Comparison of ENCODE assay signal across 1 cellular context in genomic region chr6:143276436-143276835, GRCh38.
TF ChIP-seq lines count a peak whose summit lies in the region.

No MANE protein-coding gene starts in this region.

TF ChIP-seq in GM23338, 12 proteins besides CTCF, POLR2A, EP300 and RAD21 (continued from another document):
- TF ChIP-seq, protein P1, sequence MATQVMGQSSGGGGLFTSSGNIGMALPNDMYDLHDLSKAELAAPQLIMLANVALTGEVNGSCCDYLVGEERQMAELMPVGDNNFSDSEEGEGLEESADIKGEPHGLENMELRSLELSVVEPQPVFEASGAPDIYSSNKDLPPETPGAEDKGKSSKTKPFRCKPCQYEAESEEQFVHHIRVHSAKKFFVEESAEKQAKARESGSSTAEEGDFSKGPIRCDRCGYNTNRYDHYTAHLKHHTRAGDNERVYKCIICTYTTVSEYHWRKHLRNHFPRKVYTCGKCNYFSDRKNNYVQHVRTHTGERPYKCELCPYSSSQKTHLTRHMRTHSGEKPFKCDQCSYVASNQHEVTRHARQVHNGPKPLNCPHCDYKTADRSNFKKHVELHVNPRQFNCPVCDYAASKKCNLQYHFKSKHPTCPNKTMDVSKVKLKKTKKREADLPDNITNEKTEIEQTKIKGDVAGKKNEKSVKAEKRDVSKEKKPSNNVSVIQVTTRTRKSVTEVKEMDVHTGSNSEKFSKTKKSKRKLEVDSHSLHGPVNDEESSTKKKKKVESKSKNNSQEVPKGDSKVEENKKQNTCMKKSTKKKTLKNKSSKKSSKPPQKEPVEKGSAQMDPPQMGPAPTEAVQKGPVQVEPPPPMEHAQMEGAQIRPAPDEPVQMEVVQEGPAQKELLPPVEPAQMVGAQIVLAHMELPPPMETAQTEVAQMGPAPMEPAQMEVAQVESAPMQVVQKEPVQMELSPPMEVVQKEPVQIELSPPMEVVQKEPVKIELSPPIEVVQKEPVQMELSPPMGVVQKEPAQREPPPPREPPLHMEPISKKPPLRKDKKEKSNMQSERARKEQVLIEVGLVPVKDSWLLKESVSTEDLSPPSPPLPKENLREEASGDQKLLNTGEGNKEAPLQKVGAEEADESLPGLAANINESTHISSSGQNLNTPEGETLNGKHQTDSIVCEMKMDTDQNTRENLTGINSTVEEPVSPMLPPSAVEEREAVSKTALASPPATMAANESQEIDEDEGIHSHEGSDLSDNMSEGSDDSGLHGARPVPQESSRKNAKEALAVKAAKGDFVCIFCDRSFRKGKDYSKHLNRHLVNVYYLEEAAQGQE (IDR thresholded peaks at IDR 0.05; ENCODE audit: unreplicated experiment): no peak
- TF ChIP-seq EZH2 (IDR thresholded peaks at IDR 0.05; ENCODE audit: low read depth, unreplicated experiment): no peak
- TF ChIP-seq, protein P2, sequence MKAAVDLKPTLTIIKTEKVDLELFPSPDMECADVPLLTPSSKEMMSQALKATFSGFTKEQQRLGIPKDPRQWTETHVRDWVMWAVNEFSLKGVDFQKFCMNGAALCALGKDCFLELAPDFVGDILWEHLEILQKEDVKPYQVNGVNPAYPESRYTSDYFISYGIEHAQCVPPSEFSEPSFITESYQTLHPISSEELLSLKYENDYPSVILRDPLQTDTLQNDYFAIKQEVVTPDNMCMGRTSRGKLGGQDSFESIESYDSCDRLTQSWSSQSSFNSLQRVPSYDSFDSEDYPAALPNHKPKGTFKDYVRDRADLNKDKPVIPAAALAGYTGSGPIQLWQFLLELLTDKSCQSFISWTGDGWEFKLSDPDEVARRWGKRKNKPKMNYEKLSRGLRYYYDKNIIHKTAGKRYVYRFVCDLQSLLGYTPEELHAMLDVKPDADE (IDR thresholded peaks at IDR 0.05): no peak
- no peak for TF ChIP-seq POLR2AphosphoS5 (IDR thresholded peaks at IDR 0.05; ENCODE audit: low read depth)
